Comparison of ENCODE assay signal across 14 cellular contexts in genomic region chrX:13164611-13165010, GRCh38.
DNase-seq lines count a peak whose midpoint lies in the region; ATAC-seq and TF ChIP-seq lines count a peak whose summit lies in the region.
"Had no signal": no experiment of that assay in that cellular context is flagged by ENCODE, and none has a peak within 500 bp of the region (broad histone marks: within the 10 kb centered on the region; RNA-seq: fewer than 3 reads in every experiment).

No MANE protein-coding gene starts in this region.

- H4K20me1 ChIP-seq in SK-N-SH (ENCODE audit: insufficient read depth) = no peaks in the 10 kb centered on the region

- TF ChIP-seq EP300 in SK-N-SH (IDR thresholded peaks at IDR 0.05; ENCODE audit: borderline replicate concordance in 1 of 2, low read depth in 1 of 2, low read length in 1 of 2) (no peak), tibial nerve (IDR thresholded peaks at IDR 0.05) (no peak)

- no peaks in the 10 kb centered on the region for H3K79me2 ChIP-seq in SK-N-SH (ENCODE audit: insufficient read depth)

- POLR2A ChIA-PET in SK-N-SH (lab: Yijun Ruan, JAX) = no interaction called here

- peak overlapping the region; percentile 88 for H2AFZ ChIP-seq in SK-N-SH (ENCODE audit: low read depth)

- H3K4me3 ChIP-seq in SK-N-SH (ENCODE audit: low read depth in 2 of 2, low read length in 1 of 2) = no peak overlapping the region
- H3K4me3 ChIP-seq in endocrine pancreas (ENCODE audit: control insufficient read depth, insufficient read depth, low read length) = peak overlapping the region; percentile 4
- H3K4me3 ChIP-seq in lower lobe of right lung = no peak overlapping the region
- no peak overlapping the region for H3K4me3 ChIP-seq in tibial nerve
- H3K4me3 ChIP-seq: transverse colon had no signal

- no peaks in the 10 kb centered on the region for H3K9me2 ChIP-seq in SK-N-SH

- no peaks in the 10 kb centered on the region for H3K36me3 ChIP-seq in SK-N-SH (replicated peaks in 1 of 2; ENCODE audit: control insufficient read depth in 1 of 2, insufficient read depth in 2 of 2, low read length in 1 of 2)
- no peaks in the 10 kb centered on the region for H3K36me3 ChIP-seq in endocrine pancreas (ENCODE audit: control insufficient read depth, insufficient read depth, low read length)
- no peaks in the 10 kb centered on the region for H3K36me3 ChIP-seq in lower lobe of right lung
- H3K36me3 ChIP-seq in tibial nerve = no peaks in the 10 kb centered on the region
- H3K36me3 ChIP-seq: transverse colon had no signal

- no peak for TF ChIP-seq RAD21 in SK-N-SH (IDR thresholded peaks at IDR 0.05; ENCODE audit: low read length)

- CTCF ChIA-PET in SK-N-SH (lab: Yijun Ruan, JAX) = no interaction called here

- TF ChIP-seq POLR2A in tibial nerve (IDR thresholded peaks at IDR 0.05) = no peak

- WGBS in SK-N-SH (ENCODE audit: low lambda C conversion rate) = 54% methylated on average over 7 of the region's 7 CpGs
- 29 to 33% methylated on average over 7 of the region's 7 CpGs for WGBS in tibial nerve, 2 donors

- TF ChIP-seq CTCF in SK-N-SH (IDR thresholded peaks at IDR 0.05) (no peak), lower lobe of right lung (IDR thresholded peaks at IDR 0.05) (no peak), tibial nerve (IDR thresholded peaks at IDR 0.05) (no peak)

- H3K9ac ChIP-seq in SK-N-SH (peak overlapping the region; percentile 26; the same call in 1 of the 2 replicates), endocrine pancreas (ENCODE audit: control insufficient read depth, insufficient read depth, low read length) (peak overlapping the region; percentile 4)

- H3K4me2 ChIP-seq in SK-N-SH = peak overlapping the region; percentile 64

- peaks cover 16 to 22% of the 10 kb centered on the region in 2 experiments for H3K4me1 ChIP-seq in SK-N-SH (ENCODE audit: control insufficient read depth in 1 of 2, insufficient read depth in 2 of 2, low read depth in 1 of 2, low read length in 1 of 2)
- no peaks in the 10 kb centered on the region for H3K4me1 ChIP-seq in endocrine pancreas (ENCODE audit: control insufficient read depth, insufficient read depth, low read length)
- peaks cover 26% of the 10 kb centered on the region for H3K4me1 ChIP-seq in lower lobe of right lung
- H3K4me1 ChIP-seq in tibial nerve = peaks cover 0 to 25% (median 0%) of the 10 kb centered on the region in 4 donors

- H3K9me3 ChIP-seq in SK-N-SH = no peaks in the 10 kb centered on the region; the same call in 1 of the 2 replicates
- H3K9me3 ChIP-seq in endocrine pancreas (ENCODE audit: control insufficient read depth, low read length) = no peaks in the 10 kb centered on the region
- H3K9me3 ChIP-seq in lower lobe of right lung = no peaks in the 10 kb centered on the region
- H3K9me3 ChIP-seq in tibial nerve = no peaks in the 10 kb centered on the region
- H3K9me3 ChIP-seq: transverse colon had no signal

- H3K27ac ChIP-seq in SK-N-SH (ENCODE audit: low read depth in 2 of 2, low read length in 1 of 2) (peak overlapping the region in 1 of 2 experiments; percentile 16; a peak in 1 of 4 replicates), lower lobe of right lung (peak overlapping the region; percentile 46), tibial nerve (peak overlapping the region in 3 of 4 donors; percentile 19 to 76 (median 59))

- H3F3A ChIP-seq in SK-N-SH (replicated peaks; ENCODE audit: insufficient read depth) = peaks cover 14% of the 10 kb centered on the region

- no peaks in the 10 kb centered on the region for H3K27me3 ChIP-seq in SK-N-SH (ENCODE audit: insufficient read depth)
- no peaks in the 10 kb centered on the region for H3K27me3 ChIP-seq in endocrine pancreas (ENCODE audit: control insufficient read depth, insufficient read depth, low read length)
- no peaks in the 10 kb centered on the region for H3K27me3 ChIP-seq in lower lobe of right lung (ENCODE audit: low read depth)
- no peaks in the 10 kb centered on the region for H3K27me3 ChIP-seq in tibial nerve
- H3K27me3 ChIP-seq: transverse colon had no signal

- DNase-seq in SK-N-SH = no peak
- no peak for DNase-seq in lower lobe of right lung
- DNase-seq in tibial nerve (ENCODE audit: low spot score in 2 of 2) = no peak
- no peak for DNase-seq in T-helper 1 cell
- DNase-seq in posterior vena cava (ENCODE audit: low spot score) = no peak
- DNase-seq: activated CD4-positive, alpha-beta memory T cell treated with anti-CD3 and anti-CD28 coated beads, Interleukin-2, amount 10 ng/mL, durations not matched to agents 7 days and 5 days; activated gamma-delta T cell treated with Interleukin-2 at 50 U/mL for 16 hours; cerebellar nuclear complex; foreskin fibroblast; NCI-H2029 treated with DMSO at 0.1 percent for 48 hours; transverse colon had no signal

- ATAC-seq in SK-N-SH treated with all-trans-retinoic acid at 6 μM for 48 hours (no peak), lower lobe of right lung (no peak), HG03571 (IDR thresholded peaks at IDR 0.05; ENCODE audit: unreplicated experiment) (no peak)

- intact Hi-C loops in lower lobe of right lung (cut with DNase I) = no loop called here
- intact Hi-C loops in posterior vena cava (cut with DNase I) = no loop called here

TF ChIP-seq in SK-N-SH, 30 proteins besides CTCF, POLR2A, EP300 and RAD21 (continues in another document):
- TF ChIP-seq POLR2AphosphoS5 (IDR thresholded peaks at IDR 0.05; ENCODE audit: low read depth, low read length) = no peak
- TF ChIP-seq GABPA (IDR thresholded peaks at IDR 0.05; ENCODE audit: low read depth) = no peak
- TF ChIP-seq REST (IDR thresholded peaks at IDR 0.05; ENCODE audit: low read depth, low read length) = no peak
- no peak for TF ChIP-seq TEAD4 (IDR thresholded peaks at IDR 0.05; ENCODE audit: borderline replicate concordance, insufficient read depth)
- no peak for TF ChIP-seq EZH2phosphoT487 (IDR thresholded peaks at IDR 0.05; ENCODE audit: borderline replicate concordance, low read depth)
- TF ChIP-seq MXI1 (IDR thresholded peaks at IDR 0.05; ENCODE audit: low read depth, low read length) = no peak
- no peak for TF ChIP-seq FOXJ3 (CRISPR knock-in tag; IDR thresholded peaks at IDR 0.05)

TF ChIP-seq in SK-N-SH treated with all-trans-retinoic acid at 6 μM for 48 hours, 23 proteins besides CTCF, POLR2A, EP300 and RAD21:
- no peak for TF ChIP-seq ISL1 (CRISPR knock-in tag; IDR thresholded peaks at IDR 0.05)
- no peak for TF ChIP-seq ZNF8 (CRISPR knock-in tag; IDR thresholded peaks at IDR 0.05)
- no peak for TF ChIP-seq CREB5 (CRISPR knock-in tag; IDR thresholded peaks at IDR 0.05; ENCODE audit: low read depth)
- TF ChIP-seq BACH2 (CRISPR knock-in tag; IDR thresholded peaks at IDR 0.05; ENCODE audit: borderline replicate concordance) = no peak
- TF ChIP-seq ZFP30 (CRISPR knock-in tag; IDR thresholded peaks at IDR 0.05) = no peak
- TF ChIP-seq ESRRG (CRISPR knock-in tag; IDR thresholded peaks at IDR 0.05) = no peak
- no peak for TF ChIP-seq PATZ1 (CRISPR knock-in tag; IDR thresholded peaks at IDR 0.05; ENCODE audit: borderline replicate concordance)
- TF ChIP-seq ZFP3 (CRISPR knock-in tag; IDR thresholded peaks at IDR 0.05) = no peak
- TF ChIP-seq OSR1 (CRISPR knock-in tag; IDR thresholded peaks at IDR 0.05) = no peak
- no peak for TF ChIP-seq ZC3H10 (CRISPR knock-in tag; IDR thresholded peaks at IDR 0.05)
- TF ChIP-seq ZNF565 (CRISPR knock-in tag; conservative IDR thresholded peaks at IDR 0.05; ENCODE audit: low read depth) = no peak
